In genomic region chr2:240507060-240507777, GRCh38 we compare ENCODE assay signal across 1 cellular context.
TF ChIP-seq lines count a peak whose summit lies in the region.

No MANE protein-coding gene starts in this region.

TF ChIP-seq in IMR-90, 13 proteins besides CTCF, POLR2A, EP300 and RAD21:
- no peak for TF ChIP-seq USF2 (IDR thresholded peaks at IDR 0.05; ENCODE audit: low read depth, low read length)
- TF ChIP-seq FOS (IDR thresholded peaks at IDR 0.05; ENCODE audit: low read depth, low read length) = no peak
